ENCODE assay signal across 18 cellular contexts in genomic region chr2:188158337-188159100, GRCh38.
DNase-seq lines count a peak whose midpoint lies in the region; ATAC-seq and TF ChIP-seq lines count a peak whose summit lies in the region.
"Had no signal": no experiment of that assay in that cellular context is flagged by ENCODE, and none has a peak within 500 bp of the region (broad histone marks: within the 10 kb centered on the region; RNA-seq: fewer than 3 reads in every experiment).

No MANE protein-coding gene starts in this region.

- TF ChIP-seq CTCF in PC-3 (conservative IDR thresholded peaks at IDR 0.05; ENCODE audit: low read depth, low read length) (no peak), fibroblast of mammary gland (conservative IDR thresholded peaks at IDR 0.05; ENCODE audit: control insufficient read depth, insufficient read depth, low read depth, low read length) (no peak), GM10266 (IDR thresholded peaks at IDR 0.05; ENCODE audit: control insufficient read depth, insufficient read depth, low read depth, missing control alignments) (no peak), left lung (IDR thresholded peaks at IDR 0.05) (no peak)

- H2AFZ ChIP-seq in PC-3 (ENCODE audit: low read length), result peak overlapping the region; percentile 12; the same call in 1 of the 2 replicates

- BruUV-seq in PC-3 (replicated peaks; lab: Mats Ljungman, UMichigan), result no TSS peak

- H3K9ac ChIP-seq in PC-3 (ENCODE audit: low read length), result peak overlapping the region; percentile 15; the same call in 1 of the 2 replicates

- intact Hi-C loops in PC-3 (cut with micrococcal nuclease), result no loop called here
- intact Hi-C loops in left lung (cut with DNase I), result no loop called here

- H3K4me3 ChIP-seq in PC-3 (ENCODE audit: low read length) (no peak overlapping the region), fibroblast of mammary gland (ENCODE audit: control insufficient read depth, low read depth, low read length) (no peak overlapping the region), skeletal muscle cell (ENCODE audit: low read depth, low read length) (no peak overlapping the region), left lung (no peak overlapping the region)
- H3K4me3 ChIP-seq: SK-N-MC had no signal

- peaks cover 12% of the 10 kb centered on the region for H3K4me1 ChIP-seq in PC-3 (ENCODE audit: insufficient read depth, low read length)
- H3K4me1 ChIP-seq in left lung, result no peaks in the 10 kb centered on the region

- peak; percentile 7 for DNase-seq in GM04503 (ENCODE audit: low read depth)
- peak; percentile 78 for DNase-seq in PC-3
- DNase-seq in fibroblast of mammary gland (ENCODE audit: low read depth), result peak; percentile 62
- DNase-seq in skeletal muscle cell (ENCODE audit: low read depth), result peak; percentile 9
- no peak for DNase-seq in NCI-H69 (lab: John Stamatoyannopoulos, UW)
- no peak for DNase-seq in GM10266 (ENCODE audit: extremely low spot score)
- no peak for DNase-seq in left lung
- DNase-seq: activated CD4-positive, CD25-positive, alpha-beta regulatory T cell; activated naive CD4-positive, alpha-beta T cell treated with anti-CD3 and anti-CD28 coated beads, Interleukin-2, amount 50 U/mL, for 16 hours; activated T-cell treated with anti-CD3 and anti-CD28 coated beads, Interleukin-2, amount 50 U/mL, for 48 hours; AML-193; DMS79 treated with DMSO at 0.1 percent for 48 hours; NCI-H1694; stimulated activated CD4-positive, alpha-beta T cell treated with anti-CD3 and anti-CD28 coated beads, Interleukin-15, amount 100 ng/mL, for 24 hours; stimulated activated naive B cell treated with anti-CD40 and anti-IgM and Interleukin-4, amounts not matched to agents 10 μg/mL and 1 μg/mL and 100 μg/mL, for 72 hours; T-helper 9 cell had no signal

- no peaks in the 10 kb centered on the region for H4K20me1 ChIP-seq in PC-3 (ENCODE audit: low read length)

- H3K9me3 ChIP-seq in PC-3 (ENCODE audit: low read length), result no peaks in the 10 kb centered on the region
- H3K9me3 ChIP-seq in left lung, result no peaks in the 10 kb centered on the region

- no peaks in the 10 kb centered on the region for H3F3A ChIP-seq in PC-3 (ENCODE audit: low read length, unreplicated experiment)

- H3K9me2 ChIP-seq in PC-3 (replicated peaks; ENCODE audit: low read length), result no peaks in the 10 kb centered on the region

- H3K27ac ChIP-seq in PC-3 (ENCODE audit: low read length), result peak overlapping the region; percentile 66
- no peak overlapping the region for H3K27ac ChIP-seq in left lung
- H3K27ac ChIP-seq: SK-N-MC had no signal

- POLR2A ChIA-PET in PC-3 (lab: Charles Lee; ENCODE audit: unreplicated experiment), result interaction anchor here (0.5 kb wide), 1 partner anchor 116 kb away, joined by 5 read pairs; no protein-coding TSS in a partner anchor

- no peaks in the 10 kb centered on the region for H3K79me2 ChIP-seq in PC-3 (ENCODE audit: low read length)

- ATAC-seq in PC-3 (peak; percentile 91), GM18519 (IDR thresholded peaks at IDR 0.05; ENCODE audit: low FRiP score, unreplicated experiment) (no peak), left lung (no peak)
- ATAC-seq: stimulated activated naive B cell treated with anti-CD40 and anti-IgM and Interleukin-4, amounts not matched to agents 10 μg/mL and 1 μg/mL and 100 μg/mL, for 72 hours had no signal

- CTCF ChIA-PET in PC-3 (lab: Charles Lee), result no interaction called here

- H3K36me3 ChIP-seq in PC-3 (ENCODE audit: low read depth, low read length) (no peaks in the 10 kb centered on the region), left lung (no peaks in the 10 kb centered on the region)

- H3K27me3 ChIP-seq in PC-3 (ENCODE audit: low read length), result no peaks in the 10 kb centered on the region
- no peaks in the 10 kb centered on the region for H3K27me3 ChIP-seq in left lung

- H3K4me2 ChIP-seq in PC-3 (ENCODE audit: low read length), result peak overlapping the region; percentile 27

Comparison
In these comparisons a context has a peak if more than half of its experiments do, and no peak if none do; other contexts are left out.
1. DNase-seq: peak in GM04503 (single experiment), PC-3 (single experiment), fibroblast of mammary gland (single experiment) and skeletal muscle cell (single experiment); none in NCI-H69 (single experiment), GM10266 (single experiment) and left lung (0 of 2).